18 cellular contexts compared by ENCODE assay signal in the genomic region with DNA sequence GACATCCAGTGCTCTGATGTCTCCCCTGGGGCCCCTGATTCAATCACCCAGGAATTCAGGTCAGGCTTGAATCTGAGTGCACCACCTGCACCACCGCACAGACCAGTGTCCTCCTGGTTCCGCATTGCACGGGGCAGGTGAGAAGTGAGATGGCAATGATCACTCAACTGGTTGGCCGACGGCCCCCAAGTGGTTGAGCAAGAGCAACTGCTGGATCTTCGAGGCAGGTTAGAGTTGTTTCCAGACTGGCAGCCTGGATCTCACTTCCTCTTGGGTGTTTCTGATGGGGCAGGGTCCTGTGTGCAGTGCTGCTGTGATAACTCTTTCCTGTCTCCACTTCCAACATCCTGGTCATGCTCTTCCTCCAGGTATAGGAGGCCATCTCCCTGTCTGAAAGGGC. TPM values are rescaled to one million over a fixed set of nuclear protein-coding genes. Genes with fewer than 3 reads are reported as not detected.
"Had no signal": no experiment of that assay in that cellular context is flagged by ENCODE, and none has a peak within 500 bp of the region (broad histone marks: within the 10 kb centered on the region; RNA-seq: fewer than 3 reads in every experiment).

No MANE protein-coding gene starts in this region.

- H3K79me2 ChIP-seq: parathyroid adenoma had no signal

- H3K4me3 ChIP-seq: ascending aorta, heart right ventricle, skin epidermis had no signal

- H3K9ac ChIP-seq: parathyroid adenoma had no signal

- H3K4me1 Mint-ChIP-seq: activated naive CD8-positive, alpha-beta T cell treated with anti-CD3 and anti-CD28 coated beads, Interleukin-2, amount 50 U/mL, for 24 hours; mesothelial cell of epicardium; neural crest cell had no signal

- H3K27ac ChIP-seq: ascending aorta, foreskin keratinocyte, heart right ventricle, parathyroid adenoma, skin epidermis had no signal

- H3K27me3 ChIP-seq: ascending aorta, foreskin keratinocyte had no signal

- H3K4me3 Mint-ChIP-seq: activated CD4-positive, alpha-beta memory T cell treated with anti-CD3 and anti-CD28 coated beads for 36 hours; activated naive CD8-positive, alpha-beta T cell treated with anti-CD3 and anti-CD28 coated beads, Interleukin-2, amount 50 U/mL, for 24 hours; mesothelial cell of epicardium; neural crest cell; T-helper 17 cell had no signal

- H3K27me3 Mint-ChIP-seq: activated naive CD8-positive, alpha-beta T cell treated with anti-CD3 and anti-CD28 coated beads, Interleukin-2, amount 50 U/mL, for 24 hours had no signal

- H2AFZ ChIP-seq: parathyroid adenoma had no signal

- H3K4me1 ChIP-seq: ascending aorta, foreskin keratinocyte, heart right ventricle, parathyroid adenoma had no signal

- DNase-seq: activated CD4-positive, alpha-beta memory T cell treated with anti-CD3 and anti-CD28 coated beads for 36 hours; activated CD8-positive, alpha-beta memory T cell treated with anti-CD3 and anti-CD28 coated beads, Interleukin-2, amount 50 U/mL, for 4 hours; activated naive CD4-positive, alpha-beta T cell treated with Interleukin-2 at 50 U/mL for 16 hours; activated naive CD8-positive, alpha-beta T cell treated with anti-CD3 and anti-CD28 coated beads, Interleukin-2, amount 50 U/mL, for 24 hours; foreskin keratinocyte; heart right ventricle; retina; T-helper 17 cell had no signal

- H3K9me3 Mint-ChIP-seq: activated CD4-positive, alpha-beta memory T cell treated with anti-CD3 and anti-CD28 coated beads for 36 hours; activated naive CD8-positive, alpha-beta T cell treated with anti-CD3 and anti-CD28 coated beads, Interleukin-2, amount 50 U/mL, for 24 hours; mesothelial cell of epicardium; neural crest cell had no signal

- H3K9me3 ChIP-seq: ascending aorta, heart right ventricle had no signal

- H3K27ac Mint-ChIP-seq: activated CD4-positive, alpha-beta memory T cell treated with anti-CD3 and anti-CD28 coated beads for 36 hours; activated naive CD8-positive, alpha-beta T cell treated with anti-CD3 and anti-CD28 coated beads, Interleukin-2, amount 50 U/mL, for 24 hours; mesothelial cell of epicardium; T-helper 17 cell had no signal

- ATAC-seq: activated CD4-positive, CD25-positive, alpha-beta regulatory T cell treated with anti-CD3 and anti-CD28 coated beads, Interleukin-2, amount 50 U/mL, for 24 hours; activated naive CD8-positive, alpha-beta T cell treated with anti-CD3 and anti-CD28 coated beads, Interleukin-2, amount 50 U/mL, for 24 hours; foreskin keratinocyte; heart right ventricle; T-helper 17 cell had no signal

- H3K36me3 Mint-ChIP-seq: activated CD4-positive, alpha-beta memory T cell treated with anti-CD3 and anti-CD28 coated beads for 36 hours; mesothelial cell of epicardium had no signal

- H3K36me3 ChIP-seq: ascending aorta, heart right ventricle had no signal

RNA-seq across cellular contexts. Expression of a gene that starts 50.4 kb away (rescaled TPM):
- total RNA-seq: ascending aorta, bronchial epithelial cell, endothelial cell of umbilical vein, foreskin keratinocyte, kidney epithelial cell, lower leg skin had no signal
- polyA plus RNA-seq: endothelial cell of umbilical vein, foreskin keratinocyte, heart right ventricle had no signal
